24 cellular contexts compared by ENCODE assay signal in genomic region chr3:45185052-45185451, GRCh38.
"Had no signal": no experiment of that assay in that cellular context is flagged by ENCODE, and none has a peak within 500 bp of the region (broad histone marks: within the 10 kb centered on the region; RNA-seq: fewer than 3 reads in every experiment).

No MANE protein-coding gene starts in this region.

- H3K36me3 Mint-ChIP-seq: naive B cell; stimulated activated memory B cell treated with anti-CD40 and anti-IgM and Interleukin-4, amounts not matched to agents 10 μg/mL and 1 μg/mL and 100 μg/mL, for 72 hours had no signal

- FAIRE-seq: colon, urothelium cell line had no signal

- H3K9me3 Mint-ChIP-seq: dendritic cell treated with granulocyte-macrophage colony-stimulating factor and Interleukin-4, amounts not matched to agents 40 ng/mL and 50 ng/mL, for 4 days; effector memory CD8-positive, alpha-beta T cell; naive B cell; nephron progenitor cell; stimulated activated memory B cell treated with anti-CD40 and anti-IgM and Interleukin-4, amounts not matched to agents 10 μg/mL and 1 μg/mL and 100 μg/mL, for 72 hours; stimulated activated naive CD8-positive, alpha-beta T cell treated with anti-CD3 and anti-CD28 coated beads, Interleukin-15, Interleukin-2, amounts not matched to agents 100 ng/mL and 50 ng/mL, for 24 hours had no signal

- H3K27me3 ChIP-seq: esophagus muscularis mucosa, gastroesophageal sphincter, left lung, neutrophil, ovary had no signal

- H3K27me3 Mint-ChIP-seq: stimulated activated naive CD8-positive, alpha-beta T cell treated with anti-CD3 and anti-CD28 coated beads, Interleukin-15, Interleukin-2, amounts not matched to agents 100 ng/mL and 50 ng/mL, for 24 hours had no signal

- H3K27ac Mint-ChIP-seq: dendritic cell treated with granulocyte-macrophage colony-stimulating factor and Interleukin-4, amounts not matched to agents 40 ng/mL and 50 ng/mL, for 4 days; effector memory CD8-positive, alpha-beta T cell; naive B cell; nephron progenitor cell; stimulated activated memory B cell treated with anti-CD40 and anti-IgM and Interleukin-4, amounts not matched to agents 10 μg/mL and 1 μg/mL and 100 μg/mL, for 72 hours; stimulated activated naive CD8-positive, alpha-beta T cell treated with anti-CD3 and anti-CD28 coated beads, Interleukin-15, Interleukin-2, amounts not matched to agents 100 ng/mL and 50 ng/mL, for 24 hours had no signal

- ATAC-seq: effector memory CD8-positive, alpha-beta T cell; gastroesophageal sphincter; left lung; lower lobe of right lung; right cardiac atrium; stimulated activated memory B cell treated with anti-CD40 and anti-IgM and Interleukin-4, amounts not matched to agents 10 μg/mL and 1 μg/mL and 100 μg/mL, for 72 hours had no signal

- H3K9me3 ChIP-seq: esophagus muscularis mucosa, gastroesophageal sphincter, left lung, lower lobe of right lung, neutrophil, ovary had no signal

- H3K4me1 ChIP-seq: left lung had no signal

- H3K4me3 Mint-ChIP-seq: dendritic cell treated with granulocyte-macrophage colony-stimulating factor and Interleukin-4, amounts not matched to agents 40 ng/mL and 50 ng/mL, for 4 days; effector memory CD8-positive, alpha-beta T cell; naive B cell; nephron progenitor cell; stimulated activated memory B cell treated with anti-CD40 and anti-IgM and Interleukin-4, amounts not matched to agents 10 μg/mL and 1 μg/mL and 100 μg/mL, for 72 hours; stimulated activated naive CD8-positive, alpha-beta T cell treated with anti-CD3 and anti-CD28 coated beads, Interleukin-15, Interleukin-2, amounts not matched to agents 100 ng/mL and 50 ng/mL, for 24 hours had no signal

- H3K27ac ChIP-seq: epithelial cell of prostate, esophagus muscularis mucosa, gastroesophageal sphincter, left lung, lower lobe of right lung, neutrophil, ovary had no signal

- H3K36me3 ChIP-seq: esophagus muscularis mucosa, gastroesophageal sphincter, left lung, lower lobe of right lung, neutrophil, ovary had no signal

- H3K4me3 ChIP-seq: esophagus muscularis mucosa, gastroesophageal sphincter, left lung, lower lobe of right lung, ovary had no signal

- H3K4me1 Mint-ChIP-seq: naive B cell had no signal

- DNase-seq: cerebellar nuclear complex; effector memory CD8-positive, alpha-beta T cell; glutamatergic neuron; islet precursor cell; left lung; lower lobe of right lung; mesendoderm; naive B cell; nephron progenitor cell; ovary; right cardiac atrium; stimulated activated CD4-positive, alpha-beta T cell treated with anti-CD3 and anti-CD28 coated beads, Interleukin-15, amount 100 ng/mL, for 24 hours; stimulated activated CD4-positive, alpha-beta T cell treated with anti-CD3 and anti-CD28 coated beads, Interleukin-1b, Interleukin-23, amount 100 ng/mL, for 48 hours; stimulated activated CD4-positive, alpha-beta T cell treated with anti-CD3 and anti-CD28 coated beads, Interleukin-4, amount 100 ng/mL, for 24 hours; trophoblast cell had no signal
